ENCODE assay signal across 25 cellular contexts in the genomic region with DNA sequence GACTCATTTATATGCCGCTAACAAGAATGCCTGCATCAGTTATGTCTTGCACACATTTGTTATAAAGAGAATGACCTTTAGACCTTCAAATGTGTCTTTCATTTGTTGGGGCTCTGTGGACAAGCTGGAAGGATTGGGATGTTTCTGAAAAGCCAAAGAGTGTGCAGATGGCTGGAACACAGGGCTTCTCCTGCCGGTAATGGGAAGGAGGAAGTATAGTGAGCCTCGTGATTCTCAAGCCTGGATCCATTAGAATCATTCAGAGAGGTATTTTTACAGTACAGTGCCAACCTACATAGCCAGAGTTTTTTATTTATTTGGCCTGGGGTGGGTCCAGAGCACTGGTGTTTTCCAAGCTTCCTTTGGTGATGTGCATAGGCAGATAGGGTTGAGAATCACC. TPM values are rescaled to one million over a fixed set of nuclear protein-coding genes. Genes with fewer than 3 reads are reported as not detected.
A peak's percentile ranks its signal among the peaks of the same experiment; 100 is the strongest.
DNase-seq lines count a peak whose midpoint lies in the region; ATAC-seq and TF ChIP-seq lines count a peak whose summit lies in the region.
"Had no signal": no experiment of that assay in that cellular context is flagged by ENCODE, and none has a peak within 500 bp of the region (broad histone marks: within the 10 kb centered on the region; RNA-seq: fewer than 3 reads in every experiment).

No MANE protein-coding gene starts in this region.

- peak overlapping the region; percentile 72 for H3K4me2 ChIP-seq in Karpas-422 (ENCODE audit: low read depth, low read length, poor library complexity, severe bottlenecking)
- H3K4me2 ChIP-seq in parathyroid adenoma (ENCODE audit: low read length), result no peak overlapping the region

- H3K9me2 ChIP-seq in Karpas-422 (replicated peaks; ENCODE audit: insufficient read depth, low read length), result no peaks in the 10 kb centered on the region

- H3K27me3 ChIP-seq in Karpas-422 (ENCODE audit: low read length) (no peaks in the 10 kb centered on the region), parathyroid adenoma (ENCODE audit: control insufficient read depth, insufficient read depth, low read length) (no peaks in the 10 kb centered on the region)

- no peaks in the 10 kb centered on the region for H3K36me3 ChIP-seq in Karpas-422 (ENCODE audit: insufficient read depth, low read length)
- no peaks in the 10 kb centered on the region for H3K36me3 ChIP-seq in parathyroid adenoma (ENCODE audit: control insufficient read depth, insufficient read depth, low read length)
- H3K36me3 ChIP-seq: SJSA1 had no signal

- intact Hi-C loops in posterior vena cava (cut with DNase I), result no loop called here

- POLR2A ChIA-PET in GM10248 (lab: Yijun Ruan, JAX), result no interaction called here

- no peak for ATAC-seq in HG03565 (IDR thresholded peaks at IDR 0.05; ENCODE audit: unreplicated experiment)
- ATAC-seq: CD8-positive, alpha-beta T cell; HCT116 had no signal

- H3K9ac ChIP-seq in Karpas-422 (ENCODE audit: low read length) (peak overlapping the region; percentile 74), parathyroid adenoma (no peak overlapping the region)

- in situ Hi-C loops in G401 (cut with HindIII; ENCODE audit: low sequenced_read_pairs), result no loop called here

- DNase-seq in G401 (ENCODE audit: low spot score), result peak; percentile 73
- DNase-seq in Karpas-422, result peak; percentile 62
- DNase-seq in cerebellar cortex (ENCODE audit: low spot score), result peak; percentile 70
- DNase-seq in posterior vena cava (ENCODE audit: low spot score), result no peak
- no peak for DNase-seq in GM10248 (ENCODE audit: extremely low spot score)
- DNase-seq: Caco-2; CD8-positive, alpha-beta T cell; DMS153; GDM1; Kasumi-1; NCI-H1092 treated with DMSO at 0.1 percent for 48 hours; NCI-H1436; NCI-H187; NCI-H2081 treated with DMSO at 0.1 percent for 48 hours; NCI-H2171 treated with DMSO at 0.1 percent for 48 hours; NCI-H345; NCI-H510A treated with DMSO at 0.1 percent for 48 hours; Right ventricle myocardium superior; RPMI8226 had no signal

- no peaks in the 10 kb centered on the region for H4K20me1 ChIP-seq in Karpas-422 (ENCODE audit: insufficient read depth, low read depth, low read length)

- TF ChIP-seq CTCF in parathyroid adenoma (IDR thresholded peaks at IDR 0.05) (no peak), GM10248 (IDR thresholded peaks at IDR 0.05; ENCODE audit: control extremely low read depth, extremely low read depth, low read depth, missing control alignments) (no peak)

- H3K9me3 ChIP-seq in Karpas-422 (ENCODE audit: low read length) (no peaks in the 10 kb centered on the region), parathyroid adenoma (ENCODE audit: control insufficient read depth, low read length) (no peaks in the 10 kb centered on the region)
- H3K9me3 ChIP-seq: Caco-2, SJSA1 had no signal

- H3K4me3 ChIP-seq in Karpas-422 (ENCODE audit: low read length), result peak overlapping the region; percentile 44
- H3K4me3 ChIP-seq in parathyroid adenoma (ENCODE audit: low read depth, low read length), result no peak overlapping the region
- H3K4me3 ChIP-seq: SJSA1 had no signal

- no peak overlapping the region for H2AFZ ChIP-seq in Karpas-422 (ENCODE audit: low read length)
- H2AFZ ChIP-seq in parathyroid adenoma, result peak overlapping the region; percentile 45

- peak overlapping the region; percentile 98 for H3K27ac ChIP-seq in Karpas-422 (ENCODE audit: low read length)
- H3K27ac ChIP-seq in parathyroid adenoma, result peak overlapping the region; percentile 95
- H3K27ac ChIP-seq: C4-2B, HL-60, SJSA1 had no signal

- H3K4me1 ChIP-seq in Karpas-422 (ENCODE audit: low read length), result peaks cover 98% of the 10 kb centered on the region
- H3K4me1 ChIP-seq in parathyroid adenoma, result peaks cover 62% of the 10 kb centered on the region
- H3K4me1 ChIP-seq: SJSA1 had no signal

- CTCF ChIA-PET in GM10248 (lab: Yijun Ruan, JAX), result interaction anchor here (0.9 kb wide), 2 partner anchors 9 to 153 kb away, joined by 3 read pairs; no protein-coding TSS in a partner anchor

- no peaks in the 10 kb centered on the region for H3K79me2 ChIP-seq in Karpas-422 (ENCODE audit: low read length)
- no peaks in the 10 kb centered on the region for H3K79me2 ChIP-seq in parathyroid adenoma

RNA-seq across cellular contexts. Expression of a gene that starts 40.6 kb away (rescaled TPM):
- 99.3 and 135 TPM in 2 replicates for total RNA-seq in G401 (2014; rRNA removed; shearing (Covaris generic))
- total RNA-seq in Karpas-422 (2014; rRNA removed; shearing (Covaris generic); ENCODE audit: low replicate concordance), result 931 and 967 TPM in 2 replicates
- 100 to 1,000 TPM; 227 to 248 TPM for total RNA-seq in posterior vena cava

Comparison
In these comparisons a context has a peak if more than half of its experiments do, and no peak if none do; other contexts are left out.
1. DNase-seq: peak in G401 (single experiment), Karpas-422 (single experiment) and cerebellar cortex (single experiment); none in posterior vena cava (single experiment) and GM10248 (single experiment).